ENCODE assay signal across 1 cellular context in genomic region chr16:81592353-81592866, GRCh38.
TF ChIP-seq lines count a peak whose summit lies in the region.

No MANE protein-coding gene starts in this region.

TF ChIP-seq in A549, 52 proteins besides CTCF, POLR2A, EP300 and RAD21 (continued from another document):
- TF ChIP-seq CEBPB (IDR thresholded peaks at IDR 0.05): no peak
TF ChIP-seq in A549: peak in this region for 0.
